Comparison of ENCODE assay signal across 10 cellular contexts in genomic region chr1:229006121-229006870, GRCh38.
"Had no signal": no experiment of that assay in that cellular context is flagged by ENCODE, and none has a peak within 500 bp of the region (broad histone marks: within the 10 kb centered on the region; RNA-seq: fewer than 3 reads in every experiment).

No MANE protein-coding gene starts in this region.

- ATAC-seq: heart left ventricle, left lung had no signal

- H3K27me3 ChIP-seq: breast epithelium, left lung had no signal

- H3K36me3 ChIP-seq: breast epithelium, heart left ventricle, left lung had no signal

- H3K9ac ChIP-seq: parathyroid adenoma had no signal

- H3K4me3 ChIP-seq: breast epithelium, heart left ventricle, left lung, skin epidermis had no signal

- H3K9me3 ChIP-seq: breast epithelium, heart left ventricle, left lung had no signal

- H3K27ac ChIP-seq: heart left ventricle, left lung, parathyroid adenoma, skin epidermis, VCaP had no signal

- H2AFZ ChIP-seq: parathyroid adenoma had no signal

- DNase-seq: activated CD4-positive, alpha-beta memory T cell treated with anti-CD3 and anti-CD28 coated beads, Interleukin-2, amount 10 ng/mL, durations not matched to agents 7 days and 5 days; activated gamma-delta T cell; foreskin melanocyte; heart left ventricle; left lung; stimulated activated CD4-positive, alpha-beta T cell treated with anti-CD3 and anti-CD28 coated beads, Interleukin-4, amount 100 ng/mL, for 4 hours had no signal

- H3K79me2 ChIP-seq: parathyroid adenoma had no signal

- H3K4me1 ChIP-seq: breast epithelium, parathyroid adenoma had no signal
